Comparison of ENCODE assay signal across 8 cellular contexts in genomic region chr1:64917328-64917861, GRCh38. TPM values are rescaled to one million over a fixed set of nuclear protein-coding genes. Genes with fewer than 3 reads are reported as not detected.
A peak's percentile ranks its signal among the peaks of the same experiment; 100 is the strongest.
DNase-seq lines count a peak whose midpoint lies in the region; ATAC-seq and TF ChIP-seq lines count a peak whose summit lies in the region.

No MANE protein-coding gene starts in this region.

- H3K36me3 Mint-ChIP-seq in activated CD4-positive, alpha-beta T cell treated with anti-CD3 and anti-CD28 coated beads, Interleukin-2, amount 10 ng/mL, durations not matched to agents 24 days and 14 days (ENCODE audit: low read depth) = peaks cover 4% of the 10 kb centered on the region

- intact Hi-C loops in activated CD4-positive, alpha-beta T cell treated with anti-CD3 and anti-CD28 coated beads, Interleukin-2, amount 10 ng/mL, durations not matched to agents 24 days and 14 days (cut with micrococcal nuclease) = no loop called here

- POLR2A ChIA-PET in GM10248 (lab: Yijun Ruan, JAX) = no interaction called here

- H3K4me3 ChIP-seq in SJCRH30 (peak overlapping the region; percentile 17), neutrophil (ENCODE audit: low read depth in 1 of 2, low read length in 1 of 2) (no peak overlapping the region)

- peak; percentile 59 for ATAC-seq in GM18502 (IDR thresholded peaks at IDR 0.05; ENCODE audit: poor library complexity, unreplicated experiment)

- no peaks in the 10 kb centered on the region for H3K27me3 Mint-ChIP-seq in activated CD4-positive, alpha-beta T cell treated with anti-CD3 and anti-CD28 coated beads, Interleukin-2, amount 10 ng/mL, durations not matched to agents 24 days and 14 days

- H3K4me1 Mint-ChIP-seq in activated CD4-positive, alpha-beta T cell treated with anti-CD3 and anti-CD28 coated beads, Interleukin-2, amount 10 ng/mL, durations not matched to agents 24 days and 14 days = peaks cover 53% of the 10 kb centered on the region

- DNase-seq in SJCRH30 (peak; percentile 83 to 89), fibroblast of gingiva (ENCODE audit: low read depth) (peak; percentile 98), GM10248 (ENCODE audit: extremely low spot score) (no peak), DMS153 treated with DMSO at 0.1 percent for 48 hours (lab: John Stamatoyannopoulos, UW; ENCODE audit: unreplicated experiment) (no peak)
- DNase-seq in stimulated activated naive CD4-positive, alpha-beta T cell (lab: John Stamatoyannopoulos, UW) = no peak
- DNase-seq in activated CD4-positive, alpha-beta T cell treated with anti-CD3 and anti-CD28 coated beads, Interleukin-2, amount 10 ng/mL, durations not matched to agents 24 days and 14 days = no peak

- CTCF ChIA-PET in GM10248 (lab: Yijun Ruan, JAX) = interaction anchor here (1.1 to 9.8 kb wide), 6 partner anchors 9 to 31 kb away, joined by 3 to 48 read pairs (median 4); no protein-coding TSS in a partner anchor

- TF ChIP-seq CTCF in neutrophil (IDR thresholded peaks at IDR 0.05) (no peak), GM10248 (IDR thresholded peaks at IDR 0.05; ENCODE audit: control extremely low read depth, extremely low read depth, low read depth, missing control alignments) (no peak)

- H3K4me1 ChIP-seq in SJCRH30 = peaks cover 33% of the 10 kb centered on the region
- peaks cover 11 to 23% of the 10 kb centered on the region in 2 experiments for H3K4me1 ChIP-seq in neutrophil (ENCODE audit: control insufficient read depth in 1 of 2, insufficient read depth in 1 of 2, low read depth in 1 of 2, low read length in 1 of 2)

- H3K9me3 Mint-ChIP-seq in activated CD4-positive, alpha-beta T cell treated with anti-CD3 and anti-CD28 coated beads, Interleukin-2, amount 10 ng/mL, durations not matched to agents 24 days and 14 days = no peaks in the 10 kb centered on the region

- no peak overlapping the region for H3K27ac Mint-ChIP-seq in activated CD4-positive, alpha-beta T cell treated with anti-CD3 and anti-CD28 coated beads, Interleukin-2, amount 10 ng/mL, durations not matched to agents 24 days and 14 days

- H3K27me3 ChIP-seq in SJCRH30 = no peaks in the 10 kb centered on the region
- H3K27me3 ChIP-seq in neutrophil = no peaks in the 10 kb centered on the region

- no peak overlapping the region for H3K4me3 Mint-ChIP-seq in activated CD4-positive, alpha-beta T cell treated with anti-CD3 and anti-CD28 coated beads, Interleukin-2, amount 10 ng/mL, durations not matched to agents 24 days and 14 days

- H3K36me3 ChIP-seq in SJCRH30 (no peaks in the 10 kb centered on the region), neutrophil (no peaks in the 10 kb centered on the region)

- peak overlapping the region; percentile 61 for H3K27ac ChIP-seq in SJCRH30
- peak overlapping the region; percentile 58 for H3K27ac ChIP-seq in neutrophil

- no peaks in the 10 kb centered on the region for H3K9me3 ChIP-seq in SJCRH30 (replicated peaks)
- no peaks in the 10 kb centered on the region for H3K9me3 ChIP-seq in neutrophil

RNA-seq across cellular contexts. Expression of gene JAK1, which starts 49.0 kb away (rescaled TPM):
- 60.2 and 60.5 TPM in 2 replicates for total RNA-seq in SJCRH30 (2014; rRNA removed; shearing (Covaris generic))
- total RNA-seq in activated CD4-positive, alpha-beta T cell treated with anti-CD3 and anti-CD28 coated beads, Interleukin-2, amount 10 ng/mL, durations not matched to agents 24 days and 14 days = 86.5 and 86.6 TPM in 2 replicates

Comparison
In these comparisons a context has a peak if more than half of its experiments do, and no peak if none do; other contexts are left out.
1. DNase-seq: peak in SJCRH30 (2 of 2) and fibroblast of gingiva (single experiment); none in stimulated activated naive CD4-positive, alpha-beta T cell (0 of 6), activated CD4-positive, alpha-beta T cell treated with anti-CD3 and anti-CD28 coated beads, Interleukin-2, amount 10 ng/mL, durations not matched to agents 24 days and 14 days (single experiment), GM10248 (single experiment) and DMS153 treated with DMSO at 0.1 percent for 48 hours (single experiment).